Comparison of ENCODE assay signal across 7 cellular contexts in genomic region chr16:90094791-90095190, GRCh38. TPM values are rescaled to one million over a fixed set of nuclear protein-coding genes. Genes with fewer than 3 reads are reported as not detected.
"Had no signal": no experiment of that assay in that cellular context is flagged by ENCODE, and none has a peak within 500 bp of the region (broad histone marks: within the 10 kb centered on the region; RNA-seq: fewer than 3 reads in every experiment).

No MANE protein-coding gene starts in this region.

RNA-seq across cellular contexts. Expression of gene PRDM7, which starts 17.7 kb away (rescaled TPM):
- total RNA-seq: LHCN-M2, MCF 10A, PC-3, Peyer's patch, Right ventricle myocardium inferior, SJCRH30, T-cell had no signal
